Comparison of ENCODE assay signal across 10 cellular contexts in the genomic region with DNA sequence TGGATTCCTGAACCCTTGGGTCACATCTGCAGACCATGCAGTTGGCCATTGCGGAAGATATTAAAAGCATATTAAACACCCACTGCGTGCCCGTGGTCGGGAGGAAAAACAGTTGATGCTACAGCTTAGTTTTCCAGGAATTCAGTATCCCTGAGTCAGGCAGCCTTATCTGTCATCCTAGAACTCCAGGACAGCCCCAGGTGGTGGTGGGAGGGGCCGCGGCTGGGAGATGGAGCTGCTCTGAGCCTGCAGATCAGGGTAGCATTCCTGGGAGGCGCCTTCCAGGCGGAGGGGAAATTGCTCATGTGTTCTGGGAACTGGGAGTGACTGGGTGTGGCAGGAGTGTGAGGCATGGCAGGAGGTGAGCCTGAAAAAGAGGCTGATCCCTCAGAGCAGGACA.
A peak's percentile ranks its signal among the peaks of the same experiment; 100 is the strongest.
DNase-seq lines count a peak whose midpoint lies in the region; ATAC-seq, FAIRE-seq and TF ChIP-seq lines count a peak whose summit lies in the region.
"Had no signal": no experiment of that assay in that cellular context is flagged by ENCODE, and none has a peak within 500 bp of the region (broad histone marks: within the 10 kb centered on the region; RNA-seq: fewer than 3 reads in every experiment).

No MANE protein-coding gene starts in this region.

- TF ChIP-seq CTCF in A549 (IDR thresholded peaks at IDR 0.05) (no peak), bronchial epithelial cell (IDR thresholded peaks at IDR 0.05; ENCODE audit: insufficient read depth, low read length, severe bottlenecking) (peak; percentile 15), left lung (IDR thresholded peaks at IDR 0.05) (no peak)

- H3K9me3 ChIP-seq in A549 = no peaks in the 10 kb centered on the region
- no peaks in the 10 kb centered on the region for H3K9me3 ChIP-seq in HUES48 (ENCODE audit: control insufficient read depth, insufficient read depth, low read length)
- H3K9me3 ChIP-seq in left lung = no peaks in the 10 kb centered on the region

- DNase-seq in A549 (ENCODE audit: low read depth in 1 of 2, low spot score in 1 of 2) (peak; percentile 60 to 86), bronchial epithelial cell (ENCODE audit: low read depth) (peak; percentile 97), left lung (peak; percentile 43 to 86), cerebellar cortex (ENCODE audit: low spot score) (no peak), NCI-H2227 treated with DMSO at 0.1 percent for 48 hours (lab: John Stamatoyannopoulos, UW) (no peak)
- DNase-seq in stimulated activated CD8-positive, alpha-beta memory T cell treated with anti-CD3 and anti-CD28 coated beads, Interleukin-4, amount 100 ng/mL, for 48 hours = no peak
- DNase-seq: AML-193, NCI-H510A had no signal

- no peak for FAIRE-seq in A549 (lab: Jason Lieb, UNC)
- peak; percentile 23 for FAIRE-seq in bronchial epithelial cell (lab: Jason Lieb, UNC)

- H3K4me2 ChIP-seq in A549 = peak overlapping the region; percentile 51

- TF ChIP-seq RAD21 in A549 (conservative IDR thresholded peaks at IDR 0.05 in 1 of 2, IDR thresholded peaks at IDR 0.05 in 1 of 2) = no peak

- CTCF ChIA-PET in A549 (lab: Yijun Ruan, JAX) = interaction anchor here (0.9 kb wide), 1 partner anchor 17 kb away, joined by 4 read pairs; no protein-coding TSS in a partner anchor

- H3K36me3 ChIP-seq in HUES48 (ENCODE audit: control insufficient read depth, insufficient read depth, low read length) = no peaks in the 10 kb centered on the region
- no peaks in the 10 kb centered on the region for H3K36me3 ChIP-seq in bronchial epithelial cell (ENCODE audit: control insufficient read depth, insufficient read depth, low read length)
- peaks cover 0 to 4% of the 10 kb centered on the region in 2 donors for H3K36me3 ChIP-seq in left lung

- no peak; a peak in 1 of 5 replicates for TF ChIP-seq EP300 in A549 (IDR thresholded peaks at IDR 0.05)

- H3K4me3 ChIP-seq in A549 (no peak overlapping the region), HUES48 (ENCODE audit: low read depth, low read length) (no peak overlapping the region), bronchial epithelial cell (ENCODE audit: low read depth, low read length) (no peak overlapping the region), left lung (no peak overlapping the region)

- H3K27ac ChIP-seq in A549 = peak overlapping the region; percentile 72 to 81
- peak overlapping the region; percentile 79 for H3K27ac ChIP-seq in HUES48 (ENCODE audit: low read depth, low read length)
- H3K27ac ChIP-seq in left lung = no peak overlapping the region

- no peak overlapping the region for H3K9ac ChIP-seq in HUES48 (ENCODE audit: low read depth, low read length)

- TF ChIP-seq POLR2A in A549 (IDR thresholded peaks at IDR 0.05; ENCODE audit: low read length) = no peak

- H3K27me3 ChIP-seq in HUES48 (ENCODE audit: control insufficient read depth, insufficient read depth, low read length) (no peaks in the 10 kb centered on the region), bronchial epithelial cell (ENCODE audit: control insufficient read depth, insufficient read depth, low read length) (no peaks in the 10 kb centered on the region), left lung (no peaks in the 10 kb centered on the region)

- peaks cover 38% of the 10 kb centered on the region for H3K4me1 ChIP-seq in A549
- H3K4me1 ChIP-seq in HUES48 (ENCODE audit: control insufficient read depth, insufficient read depth, low read length) = peaks cover 17% of the 10 kb centered on the region
- H3K4me1 ChIP-seq in left lung = peaks cover 0 to 39% of the 10 kb centered on the region in 2 donors

- WGBS in A549 (ENCODE audit: missing lambda C conversion rate) = 17% methylated on average over 8 of the region's 8 CpGs

- POLR2A ChIA-PET in A549 (lab: Yijun Ruan, JAX) = interaction anchor here (0.6 kb wide), 1 partner anchor 105 kb away, joined by 15 read pairs; no protein-coding TSS in a partner anchor

- ATAC-seq in A549 = peak; percentile 77 to 88
- peak; percentile 74 for ATAC-seq in left lung
- no peak for ATAC-seq in HG03469 (IDR thresholded peaks at IDR 0.05; ENCODE audit: unreplicated experiment)

- intact Hi-C loops in left lung (cut with DNase I) = no loop called here

TF ChIP-seq in A549, 52 proteins besides CTCF, POLR2A, EP300 and RAD21:
- TF ChIP-seq, protein P1, sequence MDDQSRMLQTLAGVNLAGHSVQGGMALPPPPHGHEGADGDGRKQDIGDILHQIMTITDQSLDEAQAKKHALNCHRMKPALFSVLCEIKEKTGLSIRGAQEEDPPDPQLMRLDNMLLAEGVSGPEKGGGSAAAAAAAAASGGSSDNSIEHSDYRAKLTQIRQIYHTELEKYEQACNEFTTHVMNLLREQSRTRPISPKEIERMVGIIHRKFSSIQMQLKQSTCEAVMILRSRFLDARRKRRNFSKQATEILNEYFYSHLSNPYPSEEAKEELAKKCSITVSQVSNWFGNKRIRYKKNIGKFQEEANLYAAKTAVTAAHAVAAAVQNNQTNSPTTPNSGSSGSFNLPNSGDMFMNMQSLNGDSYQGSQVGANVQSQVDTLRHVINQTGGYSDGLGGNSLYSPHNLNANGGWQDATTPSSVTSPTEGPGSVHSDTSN (IDR thresholded peaks at IDR 0.05) = 0 out of 2 replicates have a peak, but pooled peaks have one; percentile 21
- TF ChIP-seq FOSL2 (IDR thresholded peaks at IDR 0.05) = no peak
- peak; percentile 19; the same call in 1 of the 2 replicates for TF ChIP-seq FOSL2 (CRISPR knock-in tag; IDR thresholded peaks at IDR 0.05)
- TF ChIP-seq JUNB (IDR thresholded peaks at IDR 0.05) = no peak
- TF ChIP-seq, protein P2, sequence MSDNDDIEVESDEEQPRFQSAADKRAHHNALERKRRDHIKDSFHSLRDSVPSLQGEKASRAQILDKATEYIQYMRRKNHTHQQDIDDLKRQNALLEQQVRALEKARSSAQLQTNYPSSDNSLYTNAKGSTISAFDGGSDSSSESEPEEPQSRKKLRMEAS (IDR thresholded peaks at IDR 0.05) = 0 out of 2 replicates have a peak, but pooled peaks have one; percentile 22
- TF ChIP-seq, protein P3, sequence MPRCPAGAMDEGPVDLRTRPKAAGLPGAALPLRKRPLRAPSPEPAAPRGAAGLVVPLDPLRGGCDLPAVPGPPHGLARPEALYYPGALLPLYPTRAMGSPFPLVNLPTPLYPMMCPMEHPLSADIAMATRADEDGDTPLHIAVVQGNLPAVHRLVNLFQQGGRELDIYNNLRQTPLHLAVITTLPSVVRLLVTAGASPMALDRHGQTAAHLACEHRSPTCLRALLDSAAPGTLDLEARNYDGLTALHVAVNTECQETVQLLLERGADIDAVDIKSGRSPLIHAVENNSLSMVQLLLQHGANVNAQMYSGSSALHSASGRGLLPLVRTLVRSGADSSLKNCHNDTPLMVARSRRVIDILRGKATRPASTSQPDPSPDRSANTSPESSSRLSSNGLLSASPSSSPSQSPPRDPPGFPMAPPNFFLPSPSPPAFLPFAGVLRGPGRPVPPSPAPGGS (IDR thresholded peaks at IDR 0.05) = no peak
- TF ChIP-seq, protein P4, sequence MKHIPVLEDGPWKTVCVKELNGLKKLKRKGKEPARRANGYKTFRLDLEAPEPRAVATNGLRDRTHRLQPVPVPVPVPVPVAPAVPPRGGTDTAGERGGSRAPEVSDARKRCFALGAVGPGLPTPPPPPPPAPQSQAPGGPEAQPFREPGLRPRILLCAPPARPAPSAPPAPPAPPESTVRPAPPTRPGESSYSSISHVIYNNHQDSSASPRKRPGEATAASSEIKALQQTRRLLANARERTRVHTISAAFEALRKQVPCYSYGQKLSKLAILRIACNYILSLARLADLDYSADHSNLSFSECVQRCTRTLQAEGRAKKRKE (CRISPR knock-in tag; IDR thresholded peaks at IDR 0.05; ENCODE audit: low read depth) = no peak
- TF ChIP-seq KDM5A (IDR thresholded peaks at IDR 0.05) = no peak
- TF ChIP-seq ESRRA (IDR thresholded peaks at IDR 0.05; ENCODE audit: borderline replicate concordance, low read length) = no peak

Comparison
In these comparisons a context has a peak if more than half of its experiments do, and no peak if none do; other contexts are left out.
1. DNase-seq: peak in A549 (2 of 2), bronchial epithelial cell (single experiment) and left lung (2 of 2); none in cerebellar cortex (single experiment), stimulated activated CD8-positive, alpha-beta memory T cell treated with anti-CD3 and anti-CD28 coated beads, Interleukin-4, amount 100 ng/mL, for 48 hours (single experiment) and NCI-H2227 treated with DMSO at 0.1 percent for 48 hours (single experiment).
2. H3K27ac ChIP-seq: peak in A549 (2 of 2) and HUES48 (single experiment); none in left lung (0 of 2).